ENCODE assay signal across 18 cellular contexts in the genomic region with DNA sequence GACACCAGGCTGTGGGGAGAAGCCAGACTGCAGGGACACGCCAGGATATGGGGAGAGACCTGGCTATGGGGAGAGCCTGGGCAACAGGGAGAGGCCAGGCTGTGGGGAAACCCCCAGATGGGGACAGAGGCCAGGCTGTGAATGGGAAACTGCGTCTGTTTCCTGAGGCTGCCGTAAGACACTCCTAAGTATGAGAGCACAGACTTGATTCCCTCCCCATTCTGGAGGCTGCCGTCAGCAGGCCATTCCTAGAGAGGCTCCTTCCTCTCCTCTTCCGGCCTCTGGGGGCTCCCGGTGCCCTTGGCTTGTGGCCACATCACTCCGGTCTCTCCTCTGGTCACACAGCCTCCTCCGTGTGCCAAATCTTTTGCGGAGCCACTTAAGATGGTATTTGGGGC. TPM values are rescaled to one million over a fixed set of nuclear protein-coding genes. Genes with fewer than 3 reads are reported as not detected.
DNase-seq lines count a peak whose midpoint lies in the region; TF ChIP-seq lines count a peak whose summit lies in the region.
"Had no signal": no experiment of that assay in that cellular context is flagged by ENCODE, and none has a peak within 500 bp of the region (broad histone marks: within the 10 kb centered on the region; RNA-seq: fewer than 3 reads in every experiment).

No MANE protein-coding gene starts in this region.

- TF ChIP-seq CTCF in fibroblast of mammary gland (conservative IDR thresholded peaks at IDR 0.05; ENCODE audit: control insufficient read depth, insufficient read depth, low read depth, low read length) (no peak), sigmoid colon (IDR thresholded peaks at IDR 0.05) (no peak), hepatocyte (IDR thresholded peaks at IDR 0.05; ENCODE audit: poor library complexity) (no peak), tibial nerve (IDR thresholded peaks at IDR 0.05) (no peak)

- H3K36me3 ChIP-seq in BLaER1 (peaks cover 8% of the 10 kb centered on the region; the same call in 1 of the 2 replicates), H7 (replicated peaks; ENCODE audit: control insufficient read depth, insufficient read depth, low read length) (no peaks in the 10 kb centered on the region), sigmoid colon (peaks cover 0 to 6% (median 2%) of the 10 kb centered on the region in 4 donors), hepatocyte (replicated peaks; ENCODE audit: insufficient read depth, low read depth) (no peaks in the 10 kb centered on the region), tibial nerve (peaks cover 0 to 48% (median 0%) of the 10 kb centered on the region in 3 donors)

- no peaks in the 10 kb centered on the region for H3K79me2 ChIP-seq in hepatocyte

- no peak for TF ChIP-seq EP300 in sigmoid colon (IDR thresholded peaks at IDR 0.05)
- no peak for TF ChIP-seq EP300 in tibial nerve (IDR thresholded peaks at IDR 0.05)

- no peaks in the 10 kb centered on the region for H3K9me2 ChIP-seq in hepatocyte (replicated peaks; ENCODE audit: insufficient read depth)

- DNase-seq in H7 (peak; percentile 20), fibroblast of mammary gland (ENCODE audit: low read depth) (peak; percentile 34), sigmoid colon (peak; percentile 49), HCEC 1CT (no peak), cerebellar nuclear complex (lab: John Stamatoyannopoulos, UW) (no peak), hepatocyte (ENCODE audit: low spot score) (no peak), tibial nerve (ENCODE audit: low spot score in 2 of 2) (no peak)
- DNase-seq: COR-L47, KBM-7, NCI-H1092, NCI-H2107, NCI-H446, NCI-H748 treated with DMSO at 0.1 percent for 48 hours, SIG-M5 had no signal

- no peak overlapping the region for H3K4me3 ChIP-seq in BLaER1
- no peak overlapping the region for H3K4me3 ChIP-seq in H7 (ENCODE audit: insufficient read depth, low read depth, low read length)
- H3K4me3 ChIP-seq in fibroblast of mammary gland (ENCODE audit: control insufficient read depth, low read depth, low read length): no peak overlapping the region
- no peak overlapping the region for H3K4me3 ChIP-seq in sigmoid colon
- H3K4me3 ChIP-seq in hepatocyte: no peak overlapping the region
- no peak overlapping the region for H3K4me3 ChIP-seq in tibial nerve
- H3K4me3 ChIP-seq: GM23338 had no signal

- H3K27ac ChIP-seq in BLaER1 (no peak overlapping the region), sigmoid colon (no peak overlapping the region), hepatocyte (no peak overlapping the region), tibial nerve (peak overlapping the region in 2 of 4 donors; percentile 25 to 55)
- H3K27ac ChIP-seq: C4-2B, HL-60 had no signal

- no peak overlapping the region for H3K9ac ChIP-seq in BLaER1

- H3K27me3 ChIP-seq in BLaER1 (no peaks in the 10 kb centered on the region), H7 (ENCODE audit: control insufficient read depth, insufficient read depth, low read length) (no peaks in the 10 kb centered on the region), sigmoid colon (no peaks in the 10 kb centered on the region), hepatocyte (no peaks in the 10 kb centered on the region), tibial nerve (no peaks in the 10 kb centered on the region)

- intact Hi-C loops in sigmoid colon (cut with DNase I): no loop called here

- TF ChIP-seq POLR2A in sigmoid colon (IDR thresholded peaks at IDR 0.05) (no peak), tibial nerve (IDR thresholded peaks at IDR 0.05) (no peak)

- no peak overlapping the region for H2AFZ ChIP-seq in hepatocyte
- H2AFZ ChIP-seq: GM23338 had no signal

- H3K4me1 ChIP-seq in BLaER1: peaks cover 68% of the 10 kb centered on the region
- H3K4me1 ChIP-seq in sigmoid colon: no peaks in the 10 kb centered on the region
- H3K4me1 ChIP-seq in hepatocyte (ENCODE audit: insufficient read depth): no peaks in the 10 kb centered on the region
- peaks cover 0 to 24% (median 0%) of the 10 kb centered on the region in 4 donors for H3K4me1 ChIP-seq in tibial nerve

- H3K9me3 ChIP-seq in BLaER1: 0 out of 2 replicates have a peak, but pooled peaks cover 3% of the 10 kb centered on the region
- no peaks in the 10 kb centered on the region for H3K9me3 ChIP-seq in sigmoid colon
- H3K9me3 ChIP-seq in hepatocyte (ENCODE audit: low read depth): no peaks in the 10 kb centered on the region
- peaks cover 0 to 3% (median 0%) of the 10 kb centered on the region in 4 donors for H3K9me3 ChIP-seq in tibial nerve

- H3K4me2 ChIP-seq in BLaER1: peak overlapping the region; percentile 86
- H3K4me2 ChIP-seq in hepatocyte: no peak overlapping the region
- H3K4me2 ChIP-seq: GM23338 had no signal

- H4K20me1 ChIP-seq in BLaER1 (no peaks in the 10 kb centered on the region), hepatocyte (ENCODE audit: insufficient read depth, poor library complexity, severe bottlenecking) (no peaks in the 10 kb centered on the region)

- WGBS in sigmoid colon, 2 donors: 87 to 90% methylated on average over 9 of the region's 9 CpGs
- 98% methylated on average over 9 of the region's 9 CpGs for WGBS in hepatocyte (ENCODE audit: low lambda C conversion rate, missing lambda C conversion rate)
- 64 to 84% methylated on average over 9 of the region's 9 CpGs for WGBS in tibial nerve, 2 donors

RNA-seq across cellular contexts. Expression of a gene that starts 32.3 kb away (rescaled TPM):
- total RNA-seq in H7 (2014; rRNA removed; shearing (Covaris generic)): 19.8 and 21.0 TPM in 2 replicates
- total RNA-seq in sigmoid colon (100 to 1,000 TPM in 1 of 4 donors, 10 to 100 TPM in 3; 35.7 to 104 (median 77.1) TPM), hepatocyte (97.7 and 106 TPM in 2 replicates), tibial nerve (100 to 1,000 TPM in 3 of 4 donors, 10 to 100 TPM in 1; 51.9 to 112 (median 106) TPM)
- polyA plus RNA-seq in sigmoid colon (100 to 1,000 TPM in 2 of 3 donors, 10 to 100 TPM in 1; 47.4 to 114 (median 111) TPM), hepatocyte (154 and 204 TPM in 2 replicates)

Comparison
In these comparisons a context has a peak if more than half of its experiments do, and no peak if none do; other contexts are left out.
1. DNase-seq: peak in H7 (single experiment), fibroblast of mammary gland (single experiment) and sigmoid colon (single experiment); none in HCEC 1CT (single experiment), cerebellar nuclear complex (0 of 2), hepatocyte (single experiment) and tibial nerve (0 of 2).